Comparison of ENCODE assay signal across 13 cellular contexts in genomic region chr12:53560386-53560785, GRCh38. TPM values are rescaled to one million over a fixed set of nuclear protein-coding genes. Genes with fewer than 3 reads are reported as not detected.
DNase-seq lines count a peak whose midpoint lies in the region; ATAC-seq and TF ChIP-seq lines count a peak whose summit lies in the region.
"Had no signal": no experiment of that assay in that cellular context is flagged by ENCODE, and none has a peak within 500 bp of the region (broad histone marks: within the 10 kb centered on the region; RNA-seq: fewer than 3 reads in every experiment).

No MANE protein-coding gene starts in this region.

- peak overlapping the region; percentile 37 for H3K4me3 ChIP-seq in ACC112 (ENCODE audit: low read depth, low read length)
- no peak overlapping the region for H3K4me3 ChIP-seq in colonic mucosa
- H3K4me3 ChIP-seq in left lung, result no peak overlapping the region
- H3K4me3 ChIP-seq: K562, Peyer's patch had no signal

- H3K27me3 Mint-ChIP-seq in T-helper 2 cell treated with Interferon-gamma antibody and Interleukin-4, amounts not matched to agents 5 μg/mL and 100 μg/mL, for 36 hours (ENCODE audit: low read depth), result no peaks in the 10 kb centered on the region
- H3K27me3 Mint-ChIP-seq in effector memory CD8-positive, alpha-beta T cell, result no peaks in the 10 kb centered on the region

- H3K9ac ChIP-seq in colonic mucosa (ENCODE audit: low read depth in 2 of 2, low read length in 2 of 2), result no peak overlapping the region

- no peaks in the 10 kb centered on the region for H3K9me3 Mint-ChIP-seq in T-helper 2 cell treated with Interferon-gamma antibody and Interleukin-4, amounts not matched to agents 5 μg/mL and 100 μg/mL, for 36 hours
- H3K9me3 Mint-ChIP-seq in effector memory CD8-positive, alpha-beta T cell, result no peaks in the 10 kb centered on the region

- H3K36me3 ChIP-seq in ACC112 (ENCODE audit: insufficient read depth, low read length) (no peaks in the 10 kb centered on the region), colonic mucosa (no peaks in the 10 kb centered on the region), left lung (no peaks in the 10 kb centered on the region)
- H3K36me3 ChIP-seq: Peyer's patch had no signal

- DNase-seq in M059J (ENCODE audit: low read depth), result peak; percentile 7
- DNase-seq in colonic mucosa, result no peak
- DNase-seq in left lung, result no peak
- DNase-seq in NCI-H1436 treated with DMSO at 0.1 percent for 48 hours (lab: John Stamatoyannopoulos, UW), result no peak
- DNase-seq in T-helper 2 cell treated with Interferon-gamma antibody and Interleukin-4, amounts not matched to agents 5 μg/mL and 100 μg/mL, for 36 hours (ENCODE audit: low spot score), result no peak
- no peak for DNase-seq in activated CD4-positive, CD25-positive, alpha-beta regulatory T cell (lab: John Stamatoyannopoulos, UW)
- no peak for DNase-seq in effector memory CD8-positive, alpha-beta T cell
- DNase-seq: occipital lobe, Peyer's patch had no signal

- H3K79me2 ChIP-seq in ACC112 (ENCODE audit: control insufficient read depth, insufficient read depth, low read length, unreplicated experiment), result peaks cover 3% of the 10 kb centered on the region

- intact Hi-C loops in colonic mucosa (cut with DNase I), result no loop called here
- intact Hi-C loops in left lung (cut with DNase I), result no loop called here

- no peak overlapping the region for H3K4me3 Mint-ChIP-seq in T-helper 2 cell treated with Interferon-gamma antibody and Interleukin-4, amounts not matched to agents 5 μg/mL and 100 μg/mL, for 36 hours
- H3K4me3 Mint-ChIP-seq in effector memory CD8-positive, alpha-beta T cell, result no peak overlapping the region

- H3K27me3 ChIP-seq in ACC112 (ENCODE audit: insufficient read depth, low read length), result no peaks in the 10 kb centered on the region
- H3K27me3 ChIP-seq in colonic mucosa, result no peaks in the 10 kb centered on the region
- H3K27me3 ChIP-seq in left lung, result no peaks in the 10 kb centered on the region
- H3K27me3 ChIP-seq: Peyer's patch had no signal

- H3K4me1 Mint-ChIP-seq in T-helper 2 cell treated with Interferon-gamma antibody and Interleukin-4, amounts not matched to agents 5 μg/mL and 100 μg/mL, for 36 hours (ENCODE audit: low read depth), result peaks cover 34% of the 10 kb centered on the region
- H3K4me1 Mint-ChIP-seq in effector memory CD8-positive, alpha-beta T cell (ENCODE audit: low read depth in 2 of 2), result peaks cover 8 to 35% of the 10 kb centered on the region in 2 donors

- H3K36me3 Mint-ChIP-seq in T-helper 2 cell treated with Interferon-gamma antibody and Interleukin-4, amounts not matched to agents 5 μg/mL and 100 μg/mL, for 36 hours (ENCODE audit: low read depth), result peaks cover 7% of the 10 kb centered on the region
- H3K36me3 Mint-ChIP-seq in effector memory CD8-positive, alpha-beta T cell (ENCODE audit: insufficient read depth), result peaks cover 9% of the 10 kb centered on the region

- TF ChIP-seq CTCF in colonic mucosa (IDR thresholded peaks at IDR 0.05) (no peak), left lung (IDR thresholded peaks at IDR 0.05) (no peak)

- H2AFZ ChIP-seq in ACC112 (ENCODE audit: low read length, unreplicated experiment), result no peak overlapping the region

- no peak for ATAC-seq in left lung
- no peak for ATAC-seq in effector memory CD8-positive, alpha-beta T cell (replicated peaks)
- ATAC-seq: K562 had no signal

- H3K4me1 ChIP-seq in ACC112 (ENCODE audit: control insufficient read depth, insufficient read depth, low read length, unreplicated experiment) (peaks cover 47% of the 10 kb centered on the region), colonic mucosa (no peaks in the 10 kb centered on the region), left lung (peaks cover 9 to 43% of the 10 kb centered on the region in 2 donors)

- H3K9me3 ChIP-seq in colonic mucosa (no peaks in the 10 kb centered on the region), left lung (no peaks in the 10 kb centered on the region)
- H3K9me3 ChIP-seq: Peyer's patch had no signal

- no peak overlapping the region for H3K27ac Mint-ChIP-seq in T-helper 2 cell treated with Interferon-gamma antibody and Interleukin-4, amounts not matched to agents 5 μg/mL and 100 μg/mL, for 36 hours
- no peak overlapping the region for H3K27ac Mint-ChIP-seq in effector memory CD8-positive, alpha-beta T cell

- H3K27ac ChIP-seq in ACC112 (ENCODE audit: low read depth, low read length) (peak overlapping the region; percentile 93), colonic mucosa (peak overlapping the region; percentile 51), left lung (peak overlapping the region; percentile 16 to 30)
- H3K27ac ChIP-seq: Peyer's patch had no signal

RNA-seq across cellular contexts. Expression of gene NPFF, which starts 53.1 kb away (rescaled TPM):
- total RNA-seq in M059J (2014; rRNA removed; shearing (Covaris generic)), result not detected in 2 replicates
- total RNA-seq in colonic mucosa (not detected), left lung (not detected)
- total RNA-seq: H1, K562, occipital lobe, Peyer's patch, subcutaneous adipose tissue had no signal

RNA-seq across cellular contexts. Expression of gene TARBP2, which starts 59.3 kb away (rescaled TPM):
- 29.4 and 31.7 TPM in 2 replicates for total RNA-seq in M059J (2014; rRNA removed; shearing (Covaris generic))
- total RNA-seq in colonic mucosa (10 to 100 TPM; 20.7 to 36.9 TPM), left lung (10 to 100 TPM; 35.6 to 39.9 TPM)

Comparison
In these comparisons a context has a peak if more than half of its experiments do, and no peak if none do; other contexts are left out.
1. H3K27ac ChIP-seq: peak in every context shown above with its lines; median percentile 93 in ACC112; 51 in colonic mucosa; 23 in left lung.